Comparison of ENCODE assay signal across 29 cellular contexts in the genomic region with DNA sequence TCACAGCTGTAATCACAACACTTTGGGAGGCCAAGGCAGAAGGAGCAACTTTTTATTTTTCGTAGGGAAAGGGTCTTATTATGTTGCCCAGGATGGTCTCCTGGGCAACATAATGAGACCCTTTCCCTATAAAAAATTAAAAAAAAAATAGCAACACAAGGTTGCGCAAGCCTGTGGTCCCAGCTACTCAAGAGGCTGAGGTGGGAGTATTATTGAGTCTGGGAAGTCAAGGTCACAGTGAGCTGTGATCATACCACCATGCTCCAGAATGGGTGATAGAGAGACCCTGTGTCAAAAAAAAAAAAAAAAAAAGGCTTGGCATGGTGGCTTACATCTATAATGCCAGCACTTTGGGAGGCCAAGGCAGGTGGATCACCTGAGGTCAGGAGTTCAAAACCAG.
"Had no signal": no experiment of that assay in that cellular context is flagged by ENCODE, and none has a peak within 500 bp of the region (broad histone marks: within the 10 kb centered on the region; RNA-seq: fewer than 3 reads in every experiment).

No MANE protein-coding gene starts in this region.

- H3K27me3 ChIP-seq: ascending aorta, cardiac muscle cell had no signal

- ATAC-seq: activated CD4-positive, alpha-beta T cell treated with anti-CD3 and anti-CD28 coated beads for 36 hours; activated CD4-positive, CD25-positive, alpha-beta regulatory T cell treated with anti-CD3 and anti-CD28 coated beads, Interleukin-2, amount 50 U/mL, for 24 hours; activated CD8-positive, alpha-beta memory T cell treated with anti-CD3 and anti-CD28 coated beads, Interleukin-2, amount 10 ng/mL, durations not matched to agents 7 days and 5 days; activated CD8-positive, alpha-beta T cell treated with anti-CD3 and anti-CD28 coated beads, Interleukin-2, amount 10 ng/mL, durations not matched to agents 7 days and 5 days; activated naive CD8-positive, alpha-beta T cell treated with anti-CD3 and anti-CD28 coated beads, Interleukin-2, amount 50 U/mL, for 24 hours; T-helper 17 cell; WTC11 had no signal

- H3K27ac ChIP-seq: ascending aorta, WERI-Rb-1 had no signal

- H3K4me1 ChIP-seq: ascending aorta had no signal

- H3K36me3 ChIP-seq: ascending aorta, cardiac muscle cell, WERI-Rb-1 had no signal

- FAIRE-seq: bronchial epithelial cell had no signal

- DNase-seq: activated CD4-positive, alpha-beta memory T cell treated with anti-CD3 and anti-CD28 coated beads, Interleukin-2, amount 10 ng/mL, durations not matched to agents 7 days and 5 days; activated CD4-positive, alpha-beta T cell treated with anti-CD3 and anti-CD28 coated beads for 1 hour; activated CD4-positive, alpha-beta T cell treated with anti-CD3 and anti-CD28 coated beads for 36 hours; activated CD4-positive, alpha-beta T cell treated with anti-CD3 and anti-CD28 coated beads for 48 hours; activated CD4-positive, alpha-beta T cell treated with anti-CD3 and anti-CD28 coated beads, Interleukin-2, amount 10 ng/mL, durations not matched to agents 7 days and 5 days; activated CD4-positive, alpha-beta T cell treated with anti-CD3 and anti-CD28 coated beads, Interleukin-2, amount 50 U/mL, for 48 hours; activated CD4-positive, CD25-positive, alpha-beta regulatory T cell; activated CD8-positive, alpha-beta memory T cell treated with anti-CD3 and anti-CD28 coated beads for 24 hours; activated CD8-positive, alpha-beta memory T cell treated with anti-CD3 and anti-CD28 coated beads, Interleukin-2, amount 10 ng/mL, durations not matched to agents 7 days and 5 days; activated CD8-positive, alpha-beta memory T cell treated with anti-CD3 and anti-CD28 coated beads, Interleukin-2, amount 50 U/mL, for 48 hours; activated CD8-positive, alpha-beta T cell treated with anti-CD3 and anti-CD28 coated beads, Interleukin-2, amount 10 ng/mL, durations not matched to agents 7 days and 5 days; activated effector memory CD4-positive, alpha-beta T cell treated with Interleukin-2 at 50 U/mL for 16 hours; activated gamma-delta T cell; activated naive CD4-positive, alpha-beta T cell treated with anti-CD3 and anti-CD28 coated beads, Interleukin-2, amount 10 ng/mL, durations not matched to agents 7 days and 5 days; activated naive CD4-positive, alpha-beta T cell treated with Interleukin-2 at 50 U/mL for 16 hours; activated naive CD8-positive, alpha-beta T cell treated with anti-CD3 and anti-CD28 coated beads, Interleukin-2, amount 10 ng/mL, durations not matched to agents 7 days and 5 days; activated naive CD8-positive, alpha-beta T cell treated with anti-CD3 and anti-CD28 coated beads, Interleukin-2, amount 50 U/mL, for 24 hours; activated T-cell treated with anti-CD3 and anti-CD28 coated beads, Interleukin-2, amount 50 U/mL, for 24 hours; activated T-cell treated with anti-CD3 and anti-CD28 coated beads, Interleukin-2, amount 50 U/mL, for 48 hours; amygdala; anterior cingulate cortex; cerebellar nuclear complex; T-helper 17 cell; WERI-Rb-1 had no signal

- H3K4me3 ChIP-seq: ascending aorta, cardiac muscle cell had no signal
